1 cellular context compared by ENCODE assay signal in the genomic region with DNA sequence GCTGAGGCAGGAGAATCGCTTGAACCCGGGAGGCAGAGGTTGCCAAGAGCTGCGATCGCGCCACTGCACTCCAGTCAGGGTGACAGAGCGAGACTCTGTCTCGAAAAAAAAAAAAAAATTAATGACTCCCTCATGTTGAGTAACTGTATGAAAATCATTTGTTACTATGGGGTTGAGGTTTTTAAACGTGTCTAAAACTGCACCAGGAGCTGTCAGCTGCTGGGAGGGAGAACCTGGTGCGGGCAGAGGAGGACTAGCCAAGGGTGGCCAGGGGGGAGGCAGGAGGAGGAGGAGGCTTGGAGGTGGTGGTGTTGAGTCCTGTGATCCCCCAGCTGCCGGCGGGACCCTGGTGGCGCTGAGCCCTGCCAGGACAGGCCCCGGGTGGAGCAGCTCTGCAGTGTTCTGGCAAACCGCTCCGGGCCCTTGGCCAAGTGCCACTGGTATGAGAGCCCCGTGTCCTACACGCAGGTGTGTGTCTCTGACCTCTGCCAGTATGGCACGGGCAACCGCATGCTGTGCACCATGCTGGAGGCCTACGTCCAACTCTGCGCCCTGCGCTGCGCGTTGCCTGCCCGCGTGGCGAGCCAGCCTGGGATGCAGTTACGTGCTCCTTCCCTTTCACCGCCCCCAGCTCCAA.
TF ChIP-seq lines count a peak whose summit lies in the region.

No MANE protein-coding gene starts in this region.

TF ChIP-seq in H1, 55 proteins besides CTCF, POLR2A, EP300 and RAD21:
- TF ChIP-seq CHD1 (IDR thresholded peaks at IDR 0.05; ENCODE audit: low read depth, low read length) = no peak
- no peak for TF ChIP-seq JUN (IDR thresholded peaks at IDR 0.05; ENCODE audit: low read depth, low read length)
- TF ChIP-seq SRF (IDR thresholded peaks at IDR 0.05; ENCODE audit: low read depth, low read length) = no peak
- no peak for TF ChIP-seq MAFK (IDR thresholded peaks at IDR 0.05; ENCODE audit: low read depth, low read length)
- TF ChIP-seq SP2 (IDR thresholded peaks at IDR 0.05; ENCODE audit: low read length) = no peak
- TF ChIP-seq TCF12 (IDR thresholded peaks at IDR 0.05; ENCODE audit: low read depth, low read length) = no peak
- no peak for TF ChIP-seq SUZ12 (IDR thresholded peaks at IDR 0.05; ENCODE audit: low read length)
